ENCODE assay signal across 1 cellular context in genomic region chr9:125143377-125144090, GRCh38.
TF ChIP-seq lines count a peak whose summit lies in the region.

Gene SCAI (minus strand): TSS chr9:125143528. CDS start chr9:125143437, 91 bp downstream.

TF ChIP-seq in HepG2, 621 proteins besides CTCF, POLR2A, EP300 and RAD21 (continued from another document and continues in another):
- peak; percentile 78; the same call in 1 of the 2 replicates for TF ChIP-seq ZNF430 (CRISPR knock-in tag; IDR thresholded peaks at IDR 0.05)
- peak; percentile 88 for TF ChIP-seq RNF2 (conservative IDR thresholded peaks at IDR 0.05; ENCODE audit: low read depth)
- peak; percentile 37; the same call in 1 of the 2 replicates for TF ChIP-seq KDM5A (IDR thresholded peaks at IDR 0.05; ENCODE audit: borderline replicate concordance, low read length)
- peak; percentile 61; the same call in 1 of the 2 replicates for TF ChIP-seq ZSCAN21 (CRISPR knock-in tag; IDR thresholded peaks at IDR 0.05; ENCODE audit: borderline replicate concordance)
- TF ChIP-seq ZNF251 (CRISPR knock-in tag; IDR thresholded peaks at IDR 0.05), result no peak
- TF ChIP-seq, protein P1, sequence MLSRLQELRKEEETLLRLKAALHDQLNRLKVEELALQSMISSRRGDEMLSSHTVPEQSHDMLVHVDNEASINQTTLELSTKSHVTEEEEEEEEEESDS (CRISPR knock-in tag; IDR thresholded peaks at IDR 0.05; ENCODE audit: borderline replicate concordance), result no peak
- TF ChIP-seq STAG1 (CRISPR knock-in tag; IDR thresholded peaks at IDR 0.05), result peak; percentile 81
- TF ChIP-seq ZNF501 (CRISPR knock-in tag; IDR thresholded peaks at IDR 0.05), result peak; percentile 75
- TF ChIP-seq FOXK1 (CRISPR knock-in tag; IDR thresholded peaks at IDR 0.05; ENCODE audit: borderline replicate concordance, low read depth), result peak; percentile 26; the same call in 1 of the 2 replicates
- TF ChIP-seq KMT2B (CRISPR knock-in tag; IDR thresholded peaks at IDR 0.05), result peak; percentile 85
- no peak for TF ChIP-seq JUND (CRISPR knock-in tag; IDR thresholded peaks at IDR 0.05)
- no peak for TF ChIP-seq POLR2AphosphoS2 (IDR thresholded peaks at IDR 0.05; ENCODE audit: low read depth, low read length)
- peak; percentile 77; the same call in 1 of the 2 replicates for TF ChIP-seq YEATS2 (CRISPR knock-in tag; IDR thresholded peaks at IDR 0.05; ENCODE audit: borderline replicate concordance)
- TF ChIP-seq NR2F2 (IDR thresholded peaks at IDR 0.05; ENCODE audit: borderline replicate concordance, low read depth), result no peak
- TF ChIP-seq, protein P2, sequence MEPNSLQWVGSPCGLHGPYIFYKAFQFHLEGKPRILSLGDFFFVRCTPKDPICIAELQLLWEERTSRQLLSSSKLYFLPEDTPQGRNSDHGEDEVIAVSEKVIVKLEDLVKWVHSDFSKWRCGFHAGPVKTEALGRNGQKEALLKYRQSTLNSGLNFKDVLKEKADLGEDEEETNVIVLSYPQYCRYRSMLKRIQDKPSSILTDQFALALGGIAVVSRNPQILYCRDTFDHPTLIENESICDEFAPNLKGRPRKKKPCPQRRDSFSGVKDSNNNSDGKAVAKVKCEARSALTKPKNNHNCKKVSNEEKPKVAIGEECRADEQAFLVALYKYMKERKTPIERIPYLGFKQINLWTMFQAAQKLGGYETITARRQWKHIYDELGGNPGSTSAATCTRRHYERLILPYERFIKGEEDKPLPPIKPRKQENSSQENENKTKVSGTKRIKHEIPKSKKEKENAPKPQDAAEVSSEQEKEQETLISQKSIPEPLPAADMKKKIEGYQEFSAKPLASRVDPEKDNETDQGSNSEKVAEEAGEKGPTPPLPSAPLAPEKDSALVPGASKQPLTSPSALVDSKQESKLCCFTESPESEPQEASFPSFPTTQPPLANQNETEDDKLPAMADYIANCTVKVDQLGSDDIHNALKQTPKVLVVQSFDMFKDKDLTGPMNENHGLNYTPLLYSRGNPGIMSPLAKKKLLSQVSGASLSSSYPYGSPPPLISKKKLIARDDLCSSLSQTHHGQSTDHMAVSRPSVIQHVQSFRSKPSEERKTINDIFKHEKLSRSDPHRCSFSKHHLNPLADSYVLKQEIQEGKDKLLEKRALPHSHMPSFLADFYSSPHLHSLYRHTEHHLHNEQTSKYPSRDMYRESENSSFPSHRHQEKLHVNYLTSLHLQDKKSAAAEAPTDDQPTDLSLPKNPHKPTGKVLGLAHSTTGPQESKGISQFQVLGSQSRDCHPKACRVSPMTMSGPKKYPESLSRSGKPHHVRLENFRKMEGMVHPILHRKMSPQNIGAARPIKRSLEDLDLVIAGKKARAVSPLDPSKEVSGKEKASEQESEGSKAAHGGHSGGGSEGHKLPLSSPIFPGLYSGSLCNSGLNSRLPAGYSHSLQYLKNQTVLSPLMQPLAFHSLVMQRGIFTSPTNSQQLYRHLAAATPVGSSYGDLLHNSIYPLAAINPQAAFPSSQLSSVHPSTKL (CRISPR knock-in tag; IDR thresholded peaks at IDR 0.05), result peak; percentile 45
- TF ChIP-seq MIER3 (CRISPR knock-in tag; IDR thresholded peaks at IDR 0.05; ENCODE audit: borderline replicate concordance), result 0 out of 2 replicates have a peak, but pooled peaks have one; percentile 28
- peak; percentile 55; the same call in 1 of the 2 replicates for TF ChIP-seq PHF20 (CRISPR knock-in tag; IDR thresholded peaks at IDR 0.05)
- peak; percentile 79 for TF ChIP-seq KAT8 (CRISPR knock-in tag; IDR thresholded peaks at IDR 0.05)
- TF ChIP-seq NR2C2 (CRISPR knock-in tag; IDR thresholded peaks at IDR 0.05; ENCODE audit: borderline replicate concordance), result peak; percentile 30; the same call in 1 of the 2 replicates
- peak; percentile 80 for TF ChIP-seq ZMYM4 (CRISPR knock-in tag; IDR thresholded peaks at IDR 0.05)
- TF ChIP-seq MTF2 (CRISPR knock-in tag; IDR thresholded peaks at IDR 0.05; ENCODE audit: borderline replicate concordance), result 0 out of 2 replicates have a peak, but pooled peaks have one; percentile 34
- TF ChIP-seq POLR2AphosphoS5 (IDR thresholded peaks at IDR 0.05; ENCODE audit: low read depth, low read length), result peak; percentile 54; the same call in 1 of the 2 replicates
- TF ChIP-seq, protein P3, sequence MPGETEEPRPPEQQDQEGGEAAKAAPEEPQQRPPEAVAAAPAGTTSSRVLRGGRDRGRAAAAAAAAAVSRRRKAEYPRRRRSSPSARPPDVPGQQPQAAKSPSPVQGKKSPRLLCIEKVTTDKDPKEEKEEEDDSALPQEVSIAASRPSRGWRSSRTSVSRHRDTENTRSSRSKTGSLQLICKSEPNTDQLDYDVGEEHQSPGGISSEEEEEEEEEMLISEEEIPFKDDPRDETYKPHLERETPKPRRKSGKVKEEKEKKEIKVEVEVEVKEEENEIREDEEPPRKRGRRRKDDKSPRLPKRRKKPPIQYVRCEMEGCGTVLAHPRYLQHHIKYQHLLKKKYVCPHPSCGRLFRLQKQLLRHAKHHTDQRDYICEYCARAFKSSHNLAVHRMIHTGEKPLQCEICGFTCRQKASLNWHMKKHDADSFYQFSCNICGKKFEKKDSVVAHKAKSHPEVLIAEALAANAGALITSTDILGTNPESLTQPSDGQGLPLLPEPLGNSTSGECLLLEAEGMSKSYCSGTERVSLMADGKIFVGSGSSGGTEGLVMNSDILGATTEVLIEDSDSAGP (CRISPR knock-in tag; IDR thresholded peaks at IDR 0.05; ENCODE audit: borderline replicate concordance), result peak; percentile 67
- no peak for TF ChIP-seq FOSL2 (CRISPR knock-in tag; IDR thresholded peaks at IDR 0.05)
- peak; percentile 91 for TF ChIP-seq TFDP2 (CRISPR knock-in tag; IDR thresholded peaks at IDR 0.05)
- TF ChIP-seq, protein P4, sequence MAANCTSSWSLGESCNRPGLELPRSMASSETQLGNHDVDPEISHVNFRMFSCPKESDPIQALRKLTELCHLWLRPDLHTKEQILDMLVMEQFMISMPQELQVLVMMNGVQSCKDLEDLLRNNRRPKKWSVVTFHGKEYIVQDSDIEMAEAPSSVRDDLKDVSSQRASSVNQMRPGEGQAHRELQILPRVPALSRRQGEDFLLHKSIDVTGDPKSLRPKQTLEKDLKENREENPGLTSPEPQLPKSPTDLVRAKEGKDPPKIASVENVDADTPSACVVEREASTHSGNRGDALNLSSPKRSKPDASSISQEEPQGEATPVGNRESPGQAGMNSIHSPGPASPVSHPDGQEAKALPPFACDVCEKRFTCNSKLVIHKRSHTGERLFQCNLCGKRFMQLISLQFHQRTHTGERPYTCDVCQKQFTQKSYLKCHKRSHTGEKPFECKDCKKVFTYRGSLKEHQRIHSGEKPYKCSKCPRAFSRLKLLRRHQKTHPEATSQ (CRISPR knock-in tag; IDR thresholded peaks at IDR 0.05; ENCODE audit: borderline replicate concordance), result no peak
- TF ChIP-seq YEATS4 (CRISPR knock-in tag; IDR thresholded peaks at IDR 0.05; ENCODE audit: borderline replicate concordance), result peak; percentile 18; the same call in 1 of the 2 replicates
- peak; percentile 63; the same call in 1 of the 2 replicates for TF ChIP-seq ARID4A (CRISPR knock-in tag; IDR thresholded peaks at IDR 0.05; ENCODE audit: borderline replicate concordance)
- peak; percentile 58; the same call in 1 of the 2 replicates for TF ChIP-seq HOXA5 (CRISPR knock-in tag; IDR thresholded peaks at IDR 0.05)
- no peak for TF ChIP-seq BRCA1 (CRISPR knock-in tag; IDR thresholded peaks at IDR 0.05)
- 0 out of 2 replicates have a peak, but pooled peaks have one; percentile 19 for TF ChIP-seq ZNF142 (CRISPR knock-in tag; IDR thresholded peaks at IDR 0.05)
- peak; percentile 32; the same call in 1 of the 2 replicates for TF ChIP-seq RXRB (CRISPR knock-in tag; IDR thresholded peaks at IDR 0.05; ENCODE audit: borderline replicate concordance)
- TF ChIP-seq, protein P5, sequence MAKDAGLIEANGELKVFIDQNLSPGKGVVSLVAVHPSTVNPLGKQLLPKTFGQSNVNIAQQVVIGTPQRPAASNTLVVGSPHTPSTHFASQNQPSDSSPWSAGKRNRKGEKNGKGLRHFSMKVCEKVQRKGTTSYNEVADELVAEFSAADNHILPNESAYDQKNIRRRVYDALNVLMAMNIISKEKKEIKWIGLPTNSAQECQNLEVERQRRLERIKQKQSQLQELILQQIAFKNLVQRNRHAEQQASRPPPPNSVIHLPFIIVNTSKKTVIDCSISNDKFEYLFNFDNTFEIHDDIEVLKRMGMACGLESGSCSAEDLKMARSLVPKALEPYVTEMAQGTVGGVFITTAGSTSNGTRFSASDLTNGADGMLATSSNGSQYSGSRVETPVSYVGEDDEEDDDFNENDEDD (CRISPR knock-in tag; IDR thresholded peaks at IDR 0.05; ENCODE audit: borderline replicate concordance), result peak; percentile 91; the same call in 1 of the 2 replicates
